ENCODE assay signal across 29 cellular contexts in the genomic region with DNA sequence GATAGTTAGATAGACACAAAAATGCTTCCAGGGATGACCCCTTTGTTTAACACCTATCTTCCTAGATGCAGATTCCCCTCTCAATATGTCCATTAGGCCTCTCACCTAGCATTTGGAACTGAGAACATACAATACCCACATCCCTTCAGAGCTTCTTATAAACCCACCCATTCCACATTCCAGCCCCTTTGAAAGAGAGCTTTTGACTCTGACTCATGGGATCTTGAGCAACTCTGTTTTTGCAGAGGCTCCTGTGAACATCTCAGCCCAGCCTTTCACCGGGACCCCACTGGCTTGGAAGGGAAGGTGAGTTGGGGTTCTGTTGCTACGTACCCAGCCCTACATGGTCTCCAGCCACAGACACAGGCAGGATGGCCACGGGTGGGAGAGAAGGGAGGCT.
"Had no signal": no experiment of that assay in that cellular context is flagged by ENCODE, and none has a peak within 500 bp of the region (broad histone marks: within the 10 kb centered on the region; RNA-seq: fewer than 3 reads in every experiment).

No MANE protein-coding gene starts in this region.

- H3K36me3 ChIP-seq: gastrocnemius medialis, upper lobe of left lung, vagina had no signal

- H3K27me3 ChIP-seq: gastrocnemius medialis, upper lobe of left lung, vagina had no signal

- H3K9me3 ChIP-seq: gastrocnemius medialis, mucosa of descending colon, upper lobe of left lung, vagina had no signal

- H3K4me1 ChIP-seq: upper lobe of left lung, vagina had no signal

- DNase-seq: activated CD4-positive, alpha-beta memory T cell treated with anti-CD3 and anti-CD28 coated beads for 36 hours; activated CD4-positive, alpha-beta T cell treated with anti-CD3 and anti-CD28 coated beads, Interleukin-2, amount 10 ng/mL, durations not matched to agents 24 days and 14 days; activated CD4-positive, CD25-positive, alpha-beta regulatory T cell treated with anti-CD3 and anti-CD28 coated beads, Interleukin-2, amount 50 U/mL, for 72 hours; activated CD8-positive, alpha-beta memory T cell treated with anti-CD3 and anti-CD28 coated beads, Interleukin-2, amount 50 U/mL, for 4 hours; activated gamma-delta T cell; activated naive CD4-positive, alpha-beta T cell treated with anti-CD3 and anti-CD28 coated beads, Interleukin-2, amount 10 ng/mL, durations not matched to agents 7 days and 5 days; activated naive CD8-positive, alpha-beta T cell treated with anti-CD3 and anti-CD28 coated beads, Interleukin-2, amount 10 ng/mL, durations not matched to agents 7 days and 5 days; activated T-cell treated with anti-CD3 and anti-CD28 coated beads, Interleukin-2, amount 50 U/mL, for 1 hour; amniotic stem cell; dermis blood vessel endothelial cell; effector CD4-positive, alpha-beta T cell; gastrocnemius medialis; hippocampal formation; immature natural killer cell; kidney glomerular epithelial cell; mesendoderm; mucosa of descending colon; small intestine; stimulated activated CD4-positive, alpha-beta T cell treated with anti-CD3 and anti-CD28 coated beads, Interleukin-4, amount 100 ng/mL, for 24 hours; stimulated activated naive CD8-positive, alpha-beta T cell treated with anti-CD3 and anti-CD28 coated beads, Interleukin-15, amount 100 ng/mL, for 72 hours; substantia nigra; T-helper 2 cell had no signal

- H3K27ac ChIP-seq: epithelial cell of prostate, upper lobe of left lung, vagina had no signal

- H3K4me3 ChIP-seq: gastrocnemius medialis, lung, mucosa of descending colon, upper lobe of left lung, vagina had no signal

- ATAC-seq: gastrocnemius medialis; left lobe of liver; mucosa of descending colon; natural killer cell treated with Interleukin-12 subunit alpha and Interleukin-12 subunit beta and Interleukin-15 and Interleukin-18, amount 100 ng/mL, for 72 hours; sciatic nerve; stimulated activated naive CD8-positive, alpha-beta T cell treated with anti-CD3 and anti-CD28 coated beads, Interleukin-15, amount 100 ng/mL, for 72 hours had no signal
